ENCODE assay signal across 19 cellular contexts in genomic region chr2:205965707-205966106, GRCh38.
"Had no signal": no experiment of that assay in that cellular context is flagged by ENCODE, and none has a peak within 500 bp of the region (broad histone marks: within the 10 kb centered on the region; RNA-seq: fewer than 3 reads in every experiment).

No MANE protein-coding gene starts in this region.

- H3K9me3 Mint-ChIP-seq: activated naive CD4-positive, alpha-beta T cell treated with anti-CD3 and anti-CD28 coated beads for 36 hours; activated naive CD8-positive, alpha-beta T cell treated with anti-CD3 and anti-CD28 coated beads, Interleukin-2, amount 50 U/mL, for 24 hours; activated T-helper 2 cell treated with anti-CD3 and anti-CD28 coated beads, Interferon-gamma antibody, Interleukin-2, Interleukin-4, amounts not matched to agents 10 μg/mL and 5 μg/mL and 100 μg/mL, durations not matched to agents 14 hours and 24 hours and 36 hours; endodermal cell; memory B cell; natural killer cell; stimulated activated effector memory CD8-positive, alpha-beta T cell treated with anti-CD3 and anti-CD28 coated beads, Interleukin-12 subunit alpha, Interleukin-12 subunit beta, amount 100 ng/mL, for 72 hours had no signal

- H3K27ac Mint-ChIP-seq: activated CD8-positive, alpha-beta memory T cell treated with anti-CD3 and anti-CD28 coated beads, Interleukin-2, amount 10 ng/mL, durations not matched to agents 7 days and 5 days; activated naive CD4-positive, alpha-beta T cell treated with anti-CD3 and anti-CD28 coated beads for 36 hours; activated naive CD8-positive, alpha-beta T cell treated with anti-CD3 and anti-CD28 coated beads, Interleukin-2, amount 50 U/mL, for 24 hours; activated T-helper 2 cell treated with anti-CD3 and anti-CD28 coated beads, Interferon-gamma antibody, Interleukin-2, Interleukin-4, amounts not matched to agents 10 μg/mL and 5 μg/mL and 100 μg/mL, durations not matched to agents 14 hours and 24 hours and 36 hours; endodermal cell; memory B cell; natural killer cell; stimulated activated effector memory CD8-positive, alpha-beta T cell treated with anti-CD3 and anti-CD28 coated beads, Interleukin-12 subunit alpha, Interleukin-12 subunit beta, amount 100 ng/mL, for 72 hours had no signal

- H3K36me3 Mint-ChIP-seq: activated CD8-positive, alpha-beta memory T cell treated with anti-CD3 and anti-CD28 coated beads, Interleukin-2, amount 10 ng/mL, durations not matched to agents 7 days and 5 days; memory B cell; natural killer cell; stimulated activated effector memory CD8-positive, alpha-beta T cell treated with anti-CD3 and anti-CD28 coated beads, Interleukin-12 subunit alpha, Interleukin-12 subunit beta, amount 100 ng/mL, for 72 hours had no signal

- H3K36me3 ChIP-seq: ascending aorta, esophagus muscularis mucosa, left ventricle myocardium inferior, thoracic aorta had no signal

- H3K4me1 Mint-ChIP-seq: memory B cell; natural killer cell; stimulated activated effector memory CD8-positive, alpha-beta T cell treated with anti-CD3 and anti-CD28 coated beads, Interleukin-12 subunit alpha, Interleukin-12 subunit beta, amount 100 ng/mL, for 72 hours had no signal

- H3K4me3 Mint-ChIP-seq: activated CD8-positive, alpha-beta memory T cell treated with anti-CD3 and anti-CD28 coated beads, Interleukin-2, amount 10 ng/mL, durations not matched to agents 7 days and 5 days; activated naive CD4-positive, alpha-beta T cell treated with anti-CD3 and anti-CD28 coated beads for 36 hours; activated naive CD8-positive, alpha-beta T cell treated with anti-CD3 and anti-CD28 coated beads, Interleukin-2, amount 50 U/mL, for 24 hours; endodermal cell; memory B cell; natural killer cell; stimulated activated effector memory CD8-positive, alpha-beta T cell treated with anti-CD3 and anti-CD28 coated beads, Interleukin-12 subunit alpha, Interleukin-12 subunit beta, amount 100 ng/mL, for 72 hours had no signal

- H3K9me3 ChIP-seq: ascending aorta, esophagus muscularis mucosa, left ventricle myocardium inferior, psoas muscle, thoracic aorta had no signal

- H3K27ac ChIP-seq: ascending aorta, esophagus muscularis mucosa, left ventricle myocardium inferior, psoas muscle, thoracic aorta had no signal

- H3K27me3 ChIP-seq: ascending aorta, esophagus muscularis mucosa had no signal

- H3K4me3 ChIP-seq: ascending aorta, esophagus muscularis mucosa, left ventricle myocardium inferior, psoas muscle, thoracic aorta had no signal

- DNase-seq: activated CD4-positive, alpha-beta T cell treated with anti-CD3 and anti-CD28 coated beads for 1 hour; activated CD4-positive, alpha-beta T cell treated with anti-CD3 and anti-CD28 coated beads, Interleukin-2, amount 50 U/mL, for 48 hours; activated CD8-positive, alpha-beta memory T cell treated with anti-CD3 and anti-CD28 coated beads, Interleukin-2, amount 10 ng/mL, durations not matched to agents 7 days and 5 days; activated naive CD4-positive, alpha-beta T cell treated with anti-CD3 and anti-CD28 coated beads for 36 hours; activated naive CD8-positive, alpha-beta T cell treated with anti-CD3 and anti-CD28 coated beads, Interleukin-2, amount 50 U/mL, for 24 hours; activated T-cell treated with anti-CD3 and anti-CD28 coated beads, Interleukin-2, amount 50 U/mL, for 1 hour; endodermal cell; hypothalamus; left ventricle myocardium inferior; natural killer cell; nucleus accumbens; psoas muscle; stimulated activated CD4-positive, alpha-beta T cell treated with anti-CD3 and anti-CD28 coated beads, Interleukin-1b, Interleukin-23, amount 100 ng/mL, for 48 hours had no signal

- H3K4me1 ChIP-seq: ascending aorta, esophagus muscularis mucosa, left ventricle myocardium inferior, psoas muscle had no signal
